Comparison of ENCODE assay signal across 25 cellular contexts in the genomic region with DNA sequence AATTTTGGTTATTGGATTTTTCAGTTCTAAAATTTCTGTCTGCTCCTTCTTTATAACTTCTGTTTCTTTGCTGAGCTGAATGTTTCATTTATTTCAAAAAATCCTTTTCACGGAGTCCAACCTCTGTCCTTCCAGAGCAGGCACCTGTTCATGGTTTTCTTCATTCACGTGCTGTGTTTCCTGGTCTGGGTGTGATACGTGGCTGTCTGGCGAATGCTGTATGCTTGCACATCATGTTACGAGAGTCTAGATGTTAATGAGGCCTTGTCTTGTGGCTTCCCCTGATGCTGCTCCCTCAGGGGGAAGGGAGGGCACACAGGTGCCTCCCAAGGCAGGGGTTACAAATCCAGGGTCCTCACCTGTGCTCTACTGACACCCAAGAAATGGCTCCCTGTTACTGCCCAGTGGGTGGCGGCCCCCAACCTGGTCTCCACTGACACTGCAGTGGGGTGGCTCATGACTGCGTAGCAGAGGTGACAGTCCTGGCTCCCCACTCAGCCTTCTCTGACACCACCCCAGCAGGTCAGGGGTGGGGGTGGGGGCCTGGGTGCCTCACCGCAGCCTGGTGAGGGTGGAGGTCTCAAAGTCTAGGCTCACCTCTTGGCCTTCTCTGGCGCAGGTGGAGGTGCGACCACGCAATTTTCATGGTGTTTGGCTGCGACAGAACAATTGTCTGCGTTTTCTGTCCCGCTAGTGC.
"Had no signal": no experiment of that assay in that cellular context is flagged by ENCODE, and none has a peak within 500 bp of the region (broad histone marks: within the 10 kb centered on the region; RNA-seq: fewer than 3 reads in every experiment).

No MANE protein-coding gene starts in this region.

- H3K4me1 Mint-ChIP-seq: central memory CD8-positive, alpha-beta T cell; memory B cell; naive B cell; neural crest cell had no signal

- H3K27ac ChIP-seq: adrenal gland, ascending aorta, colonic mucosa, dorsolateral prefrontal cortex, esophagus squamous epithelium, gastrocnemius medialis, thoracic aorta had no signal

- H3K27me3 Mint-ChIP-seq: type B pancreatic cell had no signal

- H3K27ac Mint-ChIP-seq: activated naive CD8-positive, alpha-beta T cell; effector memory CD8-positive, alpha-beta T cell; memory B cell; T-helper 17 cell had no signal

- H3K36me3 ChIP-seq: adrenal gland, ascending aorta, colonic mucosa, esophagus squamous epithelium, gastrocnemius medialis, thoracic aorta had no signal

- ATAC-seq: effector memory CD8-positive, alpha-beta T cell; gastrocnemius medialis; T-helper 17 cell had no signal

- H3K4me3 Mint-ChIP-seq: activated naive CD8-positive, alpha-beta T cell; central memory CD8-positive, alpha-beta T cell; effector memory CD8-positive, alpha-beta T cell; memory B cell; naive B cell; neural crest cell; T-helper 17 cell; type B pancreatic cell had no signal

- H3K9me3 ChIP-seq: adrenal gland, ascending aorta, colonic mucosa, esophagus squamous epithelium, gastrocnemius medialis, thoracic aorta had no signal

- DNase-seq: activated CD4-positive, alpha-beta T cell treated with anti-CD3 and anti-CD28 coated beads for 4 hours; activated CD4-positive, alpha-beta T cell treated with anti-CD3 and anti-CD28 coated beads, Interleukin-2, amount 50 U/mL, for 48 hours; activated CD4-positive, CD25-positive, alpha-beta regulatory T cell; activated naive CD4-positive, alpha-beta T cell; activated T-cell treated with anti-CD3 and anti-CD28 coated beads for 4 hours; colonic mucosa; effector memory CD8-positive, alpha-beta T cell; esophagus squamous epithelium; gastrocnemius medialis; hippocampal formation; naive B cell; retina; stimulated activated CD4-positive, alpha-beta T cell treated with anti-CD3 and anti-CD28 coated beads, Interleukin-4, amount 100 ng/mL, for 1 hour; stimulated activated naive CD4-positive, alpha-beta T cell treated with Interleukin-2 at 50 U/mL for 16 hours; SW 1271; T-helper 17 cell had no signal

- H3K4me1 ChIP-seq: adrenal gland, ascending aorta, colonic mucosa, esophagus squamous epithelium, gastrocnemius medialis had no signal

- H3K27me3 ChIP-seq: adrenal gland, ascending aorta, colonic mucosa, gastrocnemius medialis had no signal

- H3K9me3 Mint-ChIP-seq: central memory CD8-positive, alpha-beta T cell; effector memory CD8-positive, alpha-beta T cell; memory B cell; naive B cell; type B pancreatic cell had no signal

- H3K36me3 Mint-ChIP-seq: activated naive CD8-positive, alpha-beta T cell; memory B cell; naive B cell; type B pancreatic cell had no signal

- H3K4me3 ChIP-seq: adrenal gland, ascending aorta, colonic mucosa, dorsolateral prefrontal cortex, esophagus squamous epithelium, gastrocnemius medialis, thoracic aorta had no signal
